In genomic region chr1:23692308-23692871, GRCh38 we compare ENCODE assay signal across 8 cellular contexts. TPM values are rescaled to one million over a fixed set of nuclear protein-coding genes. Genes with fewer than 3 reads are reported as not detected.
DNase-seq lines count a peak whose midpoint lies in the region; ATAC-seq and TF ChIP-seq lines count a peak whose summit lies in the region.

No MANE protein-coding gene starts in this region.

- no peaks in the 10 kb centered on the region for H3K9me3 Mint-ChIP-seq in activated T-cell treated with anti-CD3 and anti-CD28 coated beads, Interleukin-2, amount 50 U/mL, for 24 hours
- no peaks in the 10 kb centered on the region for H3K9me3 Mint-ChIP-seq in activated naive CD4-positive, alpha-beta T cell treated with anti-CD3 and anti-CD28 coated beads, Interleukin-2, amount 10 ng/mL, durations not matched to agents 7 days and 5 days

- CTCF ChIA-PET in activated naive CD4-positive, alpha-beta T cell treated with anti-CD3 and anti-CD28 coated beads, Interleukin-2, amount 10 ng/mL, durations not matched to agents 7 days and 5 days (lab: Charles Lee), result interaction anchor here (0.6 to 1.4 kb wide), 5 partner anchors 8 to 54 kb away, joined by 3 to 7 read pairs (median 5); partner anchors contain the start of gene ELOA

- peaks cover 46% of the 10 kb centered on the region for H3K4me1 Mint-ChIP-seq in activated T-cell treated with anti-CD3 and anti-CD28 coated beads, Interleukin-2, amount 50 U/mL, for 24 hours (ENCODE audit: low read depth)
- peaks cover 57% of the 10 kb centered on the region for H3K4me1 Mint-ChIP-seq in activated naive CD4-positive, alpha-beta T cell treated with anti-CD3 and anti-CD28 coated beads, Interleukin-2, amount 10 ng/mL, durations not matched to agents 7 days and 5 days

- H3K27ac ChIP-seq in thoracic aorta, result peak overlapping the region; percentile 86

- no peak for ATAC-seq in thoracic aorta (ENCODE audit: insufficient number of reproducible peaks, low FRiP score, low read depth)
- ATAC-seq in HG02623 (IDR thresholded peaks at IDR 0.05; ENCODE audit: unreplicated experiment), result no peak

- peak overlapping the region; percentile 99 for H3K27ac Mint-ChIP-seq in activated T-cell treated with anti-CD3 and anti-CD28 coated beads, Interleukin-2, amount 50 U/mL, for 24 hours
- H3K27ac Mint-ChIP-seq in activated naive CD4-positive, alpha-beta T cell treated with anti-CD3 and anti-CD28 coated beads, Interleukin-2, amount 10 ng/mL, durations not matched to agents 7 days and 5 days, result peak overlapping the region; percentile 94

- no peaks in the 10 kb centered on the region for H3K27me3 Mint-ChIP-seq in activated T-cell treated with anti-CD3 and anti-CD28 coated beads, Interleukin-2, amount 50 U/mL, for 24 hours
- no peaks in the 10 kb centered on the region for H3K27me3 Mint-ChIP-seq in activated naive CD4-positive, alpha-beta T cell treated with anti-CD3 and anti-CD28 coated beads, Interleukin-2, amount 10 ng/mL, durations not matched to agents 7 days and 5 days

- peaks cover 22% of the 10 kb centered on the region for H3K36me3 ChIP-seq in thoracic aorta

- DNase-seq in activated T-cell treated with anti-CD3 and anti-CD28 coated beads, Interleukin-2, amount 50 U/mL, for 24 hours, result peak; percentile 60
- DNase-seq in activated T-cell treated with anti-CD3 and anti-CD28 coated beads for 4 hours (no peak), kidney glomerular epithelial cell (lab: John Stamatoyannopoulos, UW) (peak; percentile 48), thoracic aorta (ENCODE audit: low spot score) (no peak), NCI-H2227 (lab: John Stamatoyannopoulos, UW; ENCODE audit: unreplicated experiment) (no peak), AG08395 (ENCODE audit: low spot score) (no peak)
- no peak for DNase-seq in activated naive CD4-positive, alpha-beta T cell treated with anti-CD3 and anti-CD28 coated beads, Interleukin-2, amount 10 ng/mL, durations not matched to agents 7 days and 5 days

- no peaks in the 10 kb centered on the region for H3K9me3 ChIP-seq in thoracic aorta

- peak overlapping the region; percentile 96 for H3K4me3 ChIP-seq in thoracic aorta

- no peaks in the 10 kb centered on the region for H3K27me3 ChIP-seq in thoracic aorta (replicated peaks; ENCODE audit: insufficient read depth)

- peak overlapping the region; percentile 98 for H3K4me3 Mint-ChIP-seq in activated T-cell treated with anti-CD3 and anti-CD28 coated beads, Interleukin-2, amount 50 U/mL, for 24 hours
- H3K4me3 Mint-ChIP-seq in activated naive CD4-positive, alpha-beta T cell treated with anti-CD3 and anti-CD28 coated beads, Interleukin-2, amount 10 ng/mL, durations not matched to agents 7 days and 5 days, result peak overlapping the region; percentile 95

- H3K36me3 Mint-ChIP-seq in activated T-cell treated with anti-CD3 and anti-CD28 coated beads, Interleukin-2, amount 50 U/mL, for 24 hours (ENCODE audit: low read depth), result peaks cover 58% of the 10 kb centered on the region
- peaks cover 50% of the 10 kb centered on the region for H3K36me3 Mint-ChIP-seq in activated naive CD4-positive, alpha-beta T cell treated with anti-CD3 and anti-CD28 coated beads, Interleukin-2, amount 10 ng/mL, durations not matched to agents 7 days and 5 days

- peaks cover 9 to 33% of the 10 kb centered on the region in 2 donors for H3K4me1 ChIP-seq in thoracic aorta (ENCODE audit: control insufficient read depth in 1 of 2, low read depth in 2 of 2)

- TF ChIP-seq CTCF in thoracic aorta (IDR thresholded peaks at IDR 0.05), result no peak

RNA-seq across cellular contexts. Expression of gene RPL11, which starts 0.8 kb away (rescaled TPM):
- total RNA-seq in thoracic aorta, result 100 to 1,000 TPM; 433 to 469 TPM

RNA-seq across cellular contexts. Expression of gene ELOA, which starts 50.9 kb away (rescaled TPM):
- 10 to 100 TPM; 23.3 to 40.6 TPM for total RNA-seq in thoracic aorta

Comparison
In these comparisons a context has a peak if more than half of its experiments do, and no peak if none do; other contexts are left out.
1. DNase-seq: peak in activated T-cell treated with anti-CD3 and anti-CD28 coated beads, Interleukin-2, amount 50 U/mL, for 24 hours (single experiment) and kidney glomerular epithelial cell (single experiment); none in activated T-cell treated with anti-CD3 and anti-CD28 coated beads for 4 hours (single experiment), activated naive CD4-positive, alpha-beta T cell treated with anti-CD3 and anti-CD28 coated beads, Interleukin-2, amount 10 ng/mL, durations not matched to agents 7 days and 5 days (single experiment), thoracic aorta (single experiment), NCI-H2227 (single experiment) and AG08395 (single experiment).